1 cellular context compared by ENCODE assay signal in the genomic region with DNA sequence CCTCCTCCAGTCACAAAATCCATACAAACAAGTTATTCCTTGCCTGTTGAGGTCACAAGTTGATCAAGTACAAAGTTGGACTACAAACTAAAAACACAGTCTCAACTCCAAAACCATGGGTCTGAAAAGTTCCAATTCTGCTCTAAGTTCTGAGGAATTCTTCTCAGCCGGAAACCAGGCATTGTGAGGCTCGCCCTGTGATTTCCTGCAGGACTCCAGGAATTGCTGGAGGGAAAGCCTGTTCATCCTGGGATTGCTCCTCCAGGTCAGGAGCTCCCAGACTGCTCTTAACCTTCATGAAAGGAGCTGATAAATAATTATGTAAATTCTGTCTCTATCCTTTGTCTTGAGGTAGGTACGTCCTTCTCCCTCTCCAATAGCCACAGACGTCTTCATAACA.
TF ChIP-seq lines count a peak whose summit lies in the region.

No MANE protein-coding gene starts in this region.

TF ChIP-seq in HepG2, 621 proteins besides CTCF, POLR2A, EP300 and RAD21 (continued from another document):
- TF ChIP-seq ZNF33A (CRISPR knock-in tag; IDR thresholded peaks at IDR 0.05; ENCODE audit: borderline replicate concordance) (no peak), ZNF260 (CRISPR knock-in tag; IDR thresholded peaks at IDR 0.05; ENCODE audit: borderline replicate concordance, low read depth) (no peak), XRCC5 (optimal IDR thresholded peaks at IDR 0.05; ENCODE audit: low read length) (no peak), CREM (IDR thresholded peaks at IDR 0.05) (no peak), CREM (CRISPR knock-in tag; IDR thresholded peaks at IDR 0.05) (no peak), BCLAF1 (IDR thresholded peaks at IDR 0.05) (no peak)
